In the genomic region with DNA sequence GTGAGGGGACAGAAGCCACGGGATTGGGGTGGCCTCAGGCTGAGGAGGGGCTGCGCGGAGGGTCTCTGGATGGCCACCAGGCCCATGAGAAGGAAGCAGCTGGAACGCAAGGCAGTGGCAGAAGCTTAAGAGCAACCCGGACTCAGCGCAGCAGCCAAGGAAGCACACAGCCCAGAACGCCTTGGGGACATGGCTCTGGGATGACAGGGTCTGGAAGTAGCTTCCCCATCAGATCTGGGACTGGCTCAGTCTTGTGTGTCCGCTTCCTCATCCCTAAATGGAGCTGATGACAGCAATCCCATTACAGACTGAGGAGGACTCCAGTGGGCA, we compare ENCODE assay signal across 16 cellular contexts. TPM values are rescaled to one million over a fixed set of nuclear protein-coding genes. Genes with fewer than 3 reads are reported as not detected.
DNase-seq lines count a peak whose midpoint lies in the region; FAIRE-seq and TF ChIP-seq lines count a peak whose summit lies in the region.
"Had no signal": no experiment of that assay in that cellular context is flagged by ENCODE, and none has a peak within 500 bp of the region (broad histone marks: within the 10 kb centered on the region; RNA-seq: fewer than 3 reads in every experiment).

No MANE protein-coding gene starts in this region.

- H3K36me3 ChIP-seq in HUES64 (ENCODE audit: insufficient read depth, low read length) (peaks cover 21% of the 10 kb centered on the region), bronchial epithelial cell (ENCODE audit: control insufficient read depth, insufficient read depth, low read length) (peaks cover 5% of the 10 kb centered on the region), iPS-15b (ENCODE audit: control insufficient read depth, insufficient read depth, low read length) (peaks cover 30% of the 10 kb centered on the region), stomach (peaks cover 7 to 47% (median 29%) of the 10 kb centered on the region in 4 donors)

- 0 out of 2 replicates have a peak, but pooled peaks cover 12% of the 10 kb centered on the region for H3K4me1 ChIP-seq in HUES64 (ENCODE audit: insufficient read depth, low read length)
- peaks cover 5% of the 10 kb centered on the region for H3K4me1 ChIP-seq in iPS-15b (ENCODE audit: control insufficient read depth, insufficient read depth, low read length)
- peaks cover 4 to 61% (median 33%) of the 10 kb centered on the region in 4 donors for H3K4me1 ChIP-seq in stomach

- no peak for TF ChIP-seq EP300 in stomach (IDR thresholded peaks at IDR 0.05)

- no peaks in the 10 kb centered on the region for H3K9me3 ChIP-seq in HUES64 (ENCODE audit: insufficient read depth, low read depth, low read length)
- H3K9me3 ChIP-seq in iPS-15b (ENCODE audit: control insufficient read depth, insufficient read depth, low read length), result no peaks in the 10 kb centered on the region
- no peaks in the 10 kb centered on the region for H3K9me3 ChIP-seq in stomach
- H3K9me3 ChIP-seq: sigmoid colon had no signal

- 94% methylated on average over 8 of the region's 8 CpGs for WGBS in HUES64
- 82 to 100% (median 95%) methylated on average over 8 of the region's 8 CpGs for WGBS in stomach, 5 donors

- H3K4me3 ChIP-seq in HUES64 (ENCODE audit: low read length) (no peak overlapping the region), bronchial epithelial cell (ENCODE audit: low read depth, low read length) (no peak overlapping the region), iPS-15b (ENCODE audit: low read depth, low read length) (no peak overlapping the region), stomach (no peak overlapping the region)
- H3K4me3 ChIP-seq: PC-9, sigmoid colon, SK-N-MC had no signal

- TF ChIP-seq CTCF in bronchial epithelial cell (IDR thresholded peaks at IDR 0.05; ENCODE audit: insufficient read depth, low read length, severe bottlenecking) (no peak), stomach (IDR thresholded peaks at IDR 0.05) (no peak)

- intact Hi-C loops in stomach (cut with DNase I; ENCODE audit: low total_unique reads), result no loop called here

- DNase-seq in bronchial epithelial cell (ENCODE audit: low read depth) (no peak), stomach (no peak), nucleus accumbens (lab: John Stamatoyannopoulos, UW) (no peak), SK-N-DZ (ENCODE audit: low spot score) (no peak), NCI-H1092 (lab: John Stamatoyannopoulos, UW) (no peak)
- DNase-seq: activated CD4-positive, CD25-positive, alpha-beta regulatory T cell treated with anti-CD3 and anti-CD28 coated beads, Interleukin-2, amount 50 U/mL, for 72 hours; amniotic stem cell; NCI-H1105; NCI-H748 treated with DMSO at 0.1 percent for 48 hours; PC-9; sigmoid colon had no signal

- H3K9ac ChIP-seq in HUES64 (ENCODE audit: low read depth, low read length) (no peak overlapping the region), iPS-15b (ENCODE audit: low read depth, low read length) (peak overlapping the region; percentile 32)

- H3K27me3 ChIP-seq in HUES64 (ENCODE audit: insufficient read depth, low read length), result no peaks in the 10 kb centered on the region
- no peaks in the 10 kb centered on the region for H3K27me3 ChIP-seq in bronchial epithelial cell (ENCODE audit: control insufficient read depth, insufficient read depth, low read length)
- no peaks in the 10 kb centered on the region for H3K27me3 ChIP-seq in iPS-15b (ENCODE audit: control insufficient read depth, insufficient read depth, low read length)
- no peaks in the 10 kb centered on the region for H3K27me3 ChIP-seq in stomach
- H3K27me3 ChIP-seq: sigmoid colon had no signal

- FAIRE-seq in bronchial epithelial cell (lab: Jason Lieb, UNC), result peak; percentile 68
- FAIRE-seq: endometrium, G401.6 had no signal

- H3K27ac ChIP-seq in HUES64 (ENCODE audit: low read depth, low read length) (peak overlapping the region; percentile 1; the same call in 1 of the 2 replicates), stomach (peak overlapping the region in 4 of 5 donors; percentile 40 to 63 (median 54))
- H3K27ac ChIP-seq: PC-9, SK-N-MC had no signal

- TF ChIP-seq POLR2A in stomach (IDR thresholded peaks at IDR 0.05), result no peak

RNA-seq across cellular contexts. Expression of gene KLHL25, which starts 30.5 kb away (rescaled TPM):
- polyA plus RNA-seq in HUES64 (2013, experiment 1 of 2), result 11.2 TPM
- 11.5 TPM for polyA plus RNA-seq in HUES64 (2013, experiment 2 of 2)
- total RNA-seq in bronchial epithelial cell, result 4.7 and 5.6 TPM in 2 replicates
- 10 to 100 TPM in 1 of 5 donors, 1 to 10 TPM in 4; 1.2 to 36.2 (median 6.4) TPM for total RNA-seq in stomach
- 1 to 10 TPM; 4.3 to 6.4 (median 5.2) TPM for polyA plus RNA-seq in stomach
- 16.6 and 22.5 TPM in 2 replicates for polyA plus RNA-seq in SK-N-DZ (2014; cell fraction: cytosol; rRNA removed)
- 20.5 and 29.3 TPM in 2 replicates for polyA plus RNA-seq in SK-N-DZ (2014; cell fraction: nucleus; rRNA removed)
